16 cellular contexts compared by ENCODE assay signal in the genomic region with DNA sequence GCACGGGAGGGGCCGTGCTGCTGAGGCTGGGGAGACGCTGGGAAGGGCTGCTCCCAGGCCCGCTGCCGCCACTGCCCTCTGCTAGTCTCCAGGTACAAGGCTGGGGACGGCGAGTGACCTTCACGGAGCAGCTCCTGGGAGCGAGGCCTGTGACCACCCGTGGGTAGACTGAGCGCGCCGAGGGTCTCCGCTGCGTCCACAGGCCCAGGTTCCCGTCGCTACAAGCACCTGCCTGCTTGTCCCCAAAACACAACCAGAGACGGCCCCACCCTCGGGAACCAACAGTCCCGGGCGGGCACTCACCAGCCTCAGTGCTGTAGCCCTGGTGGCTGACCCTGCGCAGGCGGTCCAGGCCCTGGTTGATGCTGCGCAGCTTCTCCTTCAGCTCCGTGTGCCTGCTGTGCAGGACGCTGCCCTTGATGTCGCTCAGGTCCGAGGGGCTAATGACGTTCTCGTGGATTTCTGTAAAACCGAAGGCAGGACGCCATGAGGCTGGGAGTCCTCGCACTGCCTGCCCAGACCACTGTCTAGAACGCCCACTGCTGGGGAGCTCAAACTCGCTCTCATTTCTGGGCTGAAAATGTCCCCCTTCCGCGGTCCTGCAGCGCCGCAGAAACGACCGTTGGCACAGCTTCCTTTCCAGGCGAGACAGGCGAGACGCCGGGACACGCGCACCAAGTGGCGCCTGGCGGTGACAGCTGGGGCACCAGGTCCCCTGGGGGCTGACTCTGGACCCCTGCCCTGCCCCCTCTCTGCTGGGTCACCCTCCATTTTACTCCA. TPM values are rescaled to one million over a fixed set of nuclear protein-coding genes. Genes with fewer than 3 reads are reported as not detected.
"Had no signal": no experiment of that assay in that cellular context is flagged by ENCODE, and none has a peak within 500 bp of the region (broad histone marks: within the 10 kb centered on the region; RNA-seq: fewer than 3 reads in every experiment).

No MANE protein-coding gene starts in this region.

- H3K4me1 Mint-ChIP-seq: immature natural killer cell, mesothelial cell of epicardium had no signal

- H3K4me3 ChIP-seq: ascending aorta, gastrocnemius medialis, heart left ventricle, thoracic aorta, upper lobe of left lung had no signal

- H3K9me3 ChIP-seq: ascending aorta, gastrocnemius medialis, heart left ventricle, thoracic aorta, upper lobe of left lung had no signal

- H3K4me3 Mint-ChIP-seq: immature natural killer cell; mesothelial cell of epicardium; stimulated activated naive B cell treated with anti-CD40 and anti-IgM and Interleukin-4, amounts not matched to agents 10 μg/mL and 1 μg/mL and 100 μg/mL, for 72 hours had no signal

- H3K27me3 Mint-ChIP-seq: stimulated activated naive B cell treated with anti-CD40 and anti-IgM and Interleukin-4, amounts not matched to agents 10 μg/mL and 1 μg/mL and 100 μg/mL, for 72 hours had no signal

- ATAC-seq: esophagus mucosa; gastrocnemius medialis; heart left ventricle; stimulated activated naive B cell treated with anti-CD40 and anti-IgM and Interleukin-4, amounts not matched to agents 10 μg/mL and 1 μg/mL and 100 μg/mL, for 72 hours had no signal

- DNase-seq: activated CD4-positive, alpha-beta T cell treated with anti-CD3 and anti-CD28 coated beads, Interleukin-2, amount 50 U/mL, for 4 hours; activated naive CD4-positive, alpha-beta T cell; activated T-cell treated with anti-CD3 and anti-CD28 coated beads for 4 hours; effector CD4-positive, alpha-beta T cell; immature natural killer cell; stimulated activated naive B cell treated with anti-CD40 and anti-IgM and Interleukin-4, amounts not matched to agents 10 μg/mL and 1 μg/mL and 100 μg/mL, for 72 hours; SW 1271 had no signal

- H3K27ac Mint-ChIP-seq: immature natural killer cell; mesothelial cell of epicardium; stimulated activated naive B cell treated with anti-CD40 and anti-IgM and Interleukin-4, amounts not matched to agents 10 μg/mL and 1 μg/mL and 100 μg/mL, for 72 hours had no signal

- H3K9me3 Mint-ChIP-seq: immature natural killer cell; mesothelial cell of epicardium; stimulated activated naive B cell treated with anti-CD40 and anti-IgM and Interleukin-4, amounts not matched to agents 10 μg/mL and 1 μg/mL and 100 μg/mL, for 72 hours had no signal

- H3K4me1 ChIP-seq: ascending aorta, gastrocnemius medialis, heart left ventricle, upper lobe of left lung had no signal

RNA-seq across cellular contexts. Expression of a gene that starts 54.8 kb away (rescaled TPM):
- total RNA-seq: lung microvascular endothelial cell, osteoblast had no signal
